Comparison of ENCODE assay signal across 12 cellular contexts in the genomic region with DNA sequence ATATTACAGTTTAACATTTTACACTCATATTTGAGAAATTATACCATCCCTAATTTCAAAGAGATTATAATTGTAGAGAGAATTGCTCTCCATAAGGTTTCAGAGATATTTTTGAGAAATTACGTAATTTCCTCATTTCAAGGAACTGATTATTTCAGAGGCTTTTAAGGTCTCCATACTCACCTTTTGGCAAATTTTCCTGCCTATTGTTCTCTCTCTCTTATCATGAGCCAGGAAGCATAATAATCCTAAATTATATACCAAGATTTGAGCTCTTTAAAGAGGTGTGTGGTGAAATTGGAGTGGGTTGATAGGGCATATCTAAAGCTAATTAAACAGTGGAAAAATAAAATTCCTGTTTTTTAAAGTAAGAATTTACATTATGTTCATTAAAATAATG.
DNase-seq lines count a peak whose midpoint lies in the region; ATAC-seq, FAIRE-seq and TF ChIP-seq lines count a peak whose summit lies in the region.
"Had no signal": no experiment of that assay in that cellular context is flagged by ENCODE, and none has a peak within 500 bp of the region (broad histone marks: within the 10 kb centered on the region; RNA-seq: fewer than 3 reads in every experiment).

No MANE protein-coding gene starts in this region.

- no peak overlapping the region for H3K4me3 ChIP-seq in left ventricle myocardium inferior
- no peak overlapping the region for H3K4me3 ChIP-seq in endothelial cell of umbilical vein (replicated peaks in 1 of 3; ENCODE audit: insufficient read depth in 1 of 3, low read depth in 1 of 3, low read length in 3 of 3)
- H3K4me3 ChIP-seq: GM23248 had no signal

- dilution Hi-C loops in endothelial cell of umbilical vein (cut with MboI; ENCODE audit: extremely low pct_ligation_motif_present, low sequenced_read_pairs): no loop called here

- H2AFZ ChIP-seq in endothelial cell of umbilical vein (ENCODE audit: low read depth, low read length): no peak overlapping the region
- H2AFZ ChIP-seq: GM23248 had no signal

- CTCF ChIA-PET in endothelial cell of umbilical vein (lab: Charles Lee): interaction anchor here (0.9 to 1.3 kb wide), 3 partner anchors 12 to 284 kb away, joined by 3 read pairs; no protein-coding TSS in a partner anchor

- no peak overlapping the region for H3K4me2 ChIP-seq in endothelial cell of umbilical vein (ENCODE audit: insufficient read depth, low read length)

- H3K36me3 ChIP-seq in left ventricle myocardium inferior: no peaks in the 10 kb centered on the region
- no peaks in the 10 kb centered on the region for H3K36me3 ChIP-seq in endothelial cell of umbilical vein (ENCODE audit: control insufficient read depth in 2 of 2, extremely low read depth in 1 of 2, insufficient read depth in 2 of 2, low read length in 2 of 2)

- TF ChIP-seq CTCF in left ventricle myocardium inferior (IDR thresholded peaks at IDR 0.05; ENCODE audit: borderline replicate concordance) (no peak), endothelial cell of umbilical vein (IDR thresholded peaks at IDR 0.05; ENCODE audit: extremely low read depth in 1 of 2, insufficient read depth in 1 of 2, low read depth in 1 of 2, low read length in 2 of 2) (no peak)

- H3K79me2 ChIP-seq in endothelial cell of umbilical vein (ENCODE audit: control insufficient read depth, insufficient read depth, low read length): no peaks in the 10 kb centered on the region

- H3K9me3 ChIP-seq in left ventricle myocardium inferior (replicated peaks) (no peaks in the 10 kb centered on the region), endothelial cell of umbilical vein (replicated peaks; ENCODE audit: control insufficient read depth, insufficient read depth, low read length) (no peaks in the 10 kb centered on the region)

- no peaks in the 10 kb centered on the region for H3K9me1 ChIP-seq in endothelial cell of umbilical vein (replicated peaks; ENCODE audit: control insufficient read depth, extremely low read depth, insufficient read depth, low read length)

- no peak for ATAC-seq in left cardiac atrium
- ATAC-seq: CD8-positive, alpha-beta T cell had no signal

- POLR2A ChIA-PET in endothelial cell of umbilical vein (lab: Charles Lee): no interaction called here

- intact Hi-C loops in left ventricle myocardium inferior (cut with micrococcal nuclease): no loop called here
- intact Hi-C loops in left cardiac atrium (cut with DNase I): no loop called here
- intact Hi-C loops in endothelial cell of umbilical vein (cut with micrococcal nuclease): no loop called here

- peaks cover 24% of the 10 kb centered on the region for H3K4me1 ChIP-seq in left ventricle myocardium inferior
- H3K4me1 ChIP-seq in endothelial cell of umbilical vein (ENCODE audit: control insufficient read depth, extremely low read depth, insufficient read depth, low read length): no peaks in the 10 kb centered on the region

- H3K27me3 ChIP-seq in left ventricle myocardium inferior (ENCODE audit: low read depth): no peaks in the 10 kb centered on the region
- H3K27me3 ChIP-seq in endothelial cell of umbilical vein (ENCODE audit: control insufficient read depth in 2 of 2, insufficient read depth in 2 of 2, low read length in 2 of 2): no peaks in the 10 kb centered on the region

- no peak for TF ChIP-seq POLR2A in endothelial cell of umbilical vein (IDR thresholded peaks at IDR 0.05; ENCODE audit: low read depth, low read length)

- H3K9ac ChIP-seq in endothelial cell of umbilical vein (replicated peaks; ENCODE audit: extremely low read depth, insufficient read depth, low read length): no peak overlapping the region
- H3K9ac ChIP-seq: GM23248 had no signal

- FAIRE-seq in endothelial cell of umbilical vein (lab: Jason Lieb, UNC): no peak
- FAIRE-seq: A204.1, H54 had no signal

- BruUV-seq in endothelial cell of umbilical vein (replicated peaks; lab: Mats Ljungman, UMichigan): no TSS peak

- no peaks in the 10 kb centered on the region for H4K20me1 ChIP-seq in endothelial cell of umbilical vein (replicated peaks; ENCODE audit: control insufficient read depth, extremely low read depth, insufficient read depth, low read length)

- no peak for DNase-seq in left ventricle myocardium inferior
- DNase-seq in left cardiac atrium: no peak
- peak; percentile 3 for DNase-seq in NCI-H69 (lab: John Stamatoyannopoulos, UW)
- DNase-seq in endothelial cell of umbilical vein (ENCODE audit: low read depth, low spot score): peak; percentile 39
- DNase-seq in NCI-H2227 (lab: John Stamatoyannopoulos, UW; ENCODE audit: unreplicated experiment): no peak
- no peak for DNase-seq in NCI-H2029 treated with DMSO at 0.1 percent for 48 hours (lab: John Stamatoyannopoulos, UW)
- DNase-seq in activated T-cell treated with anti-CD3 and anti-CD28 coated beads for 4 hours: no peak
- DNase-seq: CD8-positive, alpha-beta T cell; COR-L47; GM23248 had no signal

- H3K27ac ChIP-seq in left ventricle myocardium inferior (replicated peaks) (peak overlapping the region; percentile 48), endothelial cell of umbilical vein (ENCODE audit: insufficient read depth, low read depth, low read length) (no peak overlapping the region)
- H3K27ac ChIP-seq: GM23248 had no signal

TF ChIP-seq in endothelial cell of umbilical vein, 7 proteins besides CTCF, POLR2A, EP300 and RAD21:
- TF ChIP-seq POLR2AphosphoS5 (IDR thresholded peaks at IDR 0.05; ENCODE audit: insufficient read depth, low read depth, low read length) (no peak), GATA2 (IDR thresholded peaks at IDR 0.05; ENCODE audit: insufficient read depth, insufficient read length, low read depth, low read length) (no peak), FOS (IDR thresholded peaks at IDR 0.05; ENCODE audit: borderline replicate concordance, insufficient read depth, low read length) (no peak), EZH2 (IDR thresholded peaks at IDR 0.05; ENCODE audit: borderline replicate concordance, low read depth, low read length, severe bottlenecking) (no peak)
TF ChIP-seq in endothelial cell of umbilical vein: peak in this region for 0.

Comparison
In these comparisons a context has a peak if more than half of its experiments do, and no peak if none do; other contexts are left out.
1. DNase-seq: peak in NCI-H69 (single experiment) and endothelial cell of umbilical vein (single experiment); none in left ventricle myocardium inferior (single experiment), left cardiac atrium (single experiment), NCI-H2227 (single experiment), NCI-H2029 treated with DMSO at 0.1 percent for 48 hours (single experiment) and activated T-cell treated with anti-CD3 and anti-CD28 coated beads for 4 hours (single experiment).